ENCODE assay signal across 24 cellular contexts in the genomic region with DNA sequence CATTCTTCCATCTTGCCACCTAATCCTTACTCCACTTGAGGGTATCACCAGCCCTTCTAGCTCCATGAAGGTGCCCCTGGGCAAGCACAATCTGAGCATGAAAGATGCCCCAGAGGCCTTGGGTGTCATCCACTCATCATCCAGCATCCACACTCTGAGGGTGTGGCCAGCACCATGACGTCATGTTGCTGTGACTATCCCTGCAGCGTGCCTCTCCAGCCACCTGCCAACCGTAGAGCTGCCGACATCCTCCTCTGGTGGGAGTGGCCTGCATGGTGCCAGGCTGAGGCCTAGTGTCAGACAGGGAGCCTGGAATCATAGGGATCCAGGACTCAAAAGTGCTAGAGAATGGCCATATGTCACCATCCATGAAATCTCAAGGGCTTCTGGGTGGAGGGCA. TPM values are rescaled to one million over a fixed set of nuclear protein-coding genes. Genes with fewer than 3 reads are reported as not detected.
"Had no signal": no experiment of that assay in that cellular context is flagged by ENCODE, and none has a peak within 500 bp of the region (broad histone marks: within the 10 kb centered on the region; RNA-seq: fewer than 3 reads in every experiment).

No MANE protein-coding gene starts in this region.

- H3K27ac Mint-ChIP-seq: naive thymus-derived CD4-positive, alpha-beta T cell; nephron progenitor cell; stimulated activated effector memory CD8-positive, alpha-beta T cell treated with anti-CD3 and anti-CD28 coated beads, Interleukin-12 subunit alpha, Interleukin-12 subunit beta, amount 100 ng/mL, for 72 hours; type B pancreatic cell had no signal

- H3K9me3 Mint-ChIP-seq: nephron progenitor cell; stimulated activated effector memory CD8-positive, alpha-beta T cell treated with anti-CD3 and anti-CD28 coated beads, Interleukin-12 subunit alpha, Interleukin-12 subunit beta, amount 100 ng/mL, for 72 hours; type B pancreatic cell had no signal

- H3K36me3 Mint-ChIP-seq: stimulated activated effector memory CD8-positive, alpha-beta T cell treated with anti-CD3 and anti-CD28 coated beads, Interleukin-12 subunit alpha, Interleukin-12 subunit beta, amount 100 ng/mL, for 72 hours; type B pancreatic cell had no signal

- DNase-seq: dermis blood vessel endothelial cell; erythroblast; foreskin melanocyte; heart left ventricle; hippocampal formation; mesendoderm; naive thymus-derived CD4-positive, alpha-beta T cell; nephron progenitor cell; psoas muscle; retina; right lobe of liver; stimulated activated CD4-positive, alpha-beta T cell treated with anti-CD3 and anti-CD28 coated beads, Interleukin-4, amount 100 ng/mL, for 1 hour; stimulated activated CD8-positive, alpha-beta memory T cell treated with anti-CD3 and anti-CD28 coated beads, Interleukin-4, amount 100 ng/mL, for 48 hours; stimulated activated naive CD8-positive, alpha-beta T cell treated with anti-CD3 and anti-CD28 coated beads, Interleukin-15, Interleukin-2, amounts not matched to agents 100 U/mL and 50 U/mL, for 24 hours; thyroid gland; uterus had no signal

- H3K4me3 Mint-ChIP-seq: naive thymus-derived CD4-positive, alpha-beta T cell; nephron progenitor cell; stimulated activated effector memory CD8-positive, alpha-beta T cell treated with anti-CD3 and anti-CD28 coated beads, Interleukin-12 subunit alpha, Interleukin-12 subunit beta, amount 100 ng/mL, for 72 hours; type B pancreatic cell had no signal

- ATAC-seq: heart left ventricle; naive thymus-derived CD4-positive, alpha-beta T cell; psoas muscle; stimulated activated effector memory CD8-positive, alpha-beta T cell treated with anti-CD3 and anti-CD28 coated beads, Interleukin-12 subunit alpha, Interleukin-12 subunit beta, amount 100 ng/mL, for 72 hours; stimulated activated naive CD8-positive, alpha-beta T cell treated with anti-CD3 and anti-CD28 coated beads, Interleukin-15, Interleukin-2, amounts not matched to agents 100 U/mL and 50 U/mL, for 24 hours had no signal

- H3K4me1 Mint-ChIP-seq: naive thymus-derived CD4-positive, alpha-beta T cell; nephron progenitor cell; stimulated activated effector memory CD8-positive, alpha-beta T cell treated with anti-CD3 and anti-CD28 coated beads, Interleukin-12 subunit alpha, Interleukin-12 subunit beta, amount 100 ng/mL, for 72 hours had no signal

RNA-seq across cellular contexts. Expression of a gene that starts 3.1 kb away (rescaled TPM):
- total RNA-seq: dermis blood vessel endothelial cell; endothelial cell of umbilical vein; heart left ventricle; kidney epithelial cell; liver; lung microvascular endothelial cell; naive thymus-derived CD4-positive, alpha-beta T cell; omental fat pad; psoas muscle; right lobe of liver had no signal

RNA-seq across cellular contexts. Expression of a gene that starts 18.2 kb away (rescaled TPM):
- total RNA-seq: dermis blood vessel endothelial cell; endothelial cell of umbilical vein; heart left ventricle; kidney epithelial cell; liver; lung microvascular endothelial cell; naive thymus-derived CD4-positive, alpha-beta T cell; omental fat pad; psoas muscle; right lobe of liver; suprapubic skin; uterus had no signal

RNA-seq across cellular contexts. Expression of a gene that starts 21.6 kb away (rescaled TPM):
- total RNA-seq: dermis blood vessel endothelial cell; endothelial cell of umbilical vein; heart left ventricle; kidney epithelial cell; liver; lung microvascular endothelial cell; naive thymus-derived CD4-positive, alpha-beta T cell; omental fat pad; psoas muscle; right lobe of liver; suprapubic skin had no signal

RNA-seq across cellular contexts. Expression of a gene that starts 28.0 kb away (rescaled TPM):
- total RNA-seq: dermis blood vessel endothelial cell, endothelial cell of umbilical vein, kidney epithelial cell, liver, lung microvascular endothelial cell, right lobe of liver had no signal

RNA-seq across cellular contexts. Expression of a gene that starts 59.6 kb away (rescaled TPM):
- total RNA-seq: dermis blood vessel endothelial cell; endothelial cell of umbilical vein; heart left ventricle; kidney epithelial cell; liver; lung microvascular endothelial cell; naive thymus-derived CD4-positive, alpha-beta T cell; omental fat pad; psoas muscle; right lobe of liver had no signal
